20 cellular contexts compared by ENCODE assay signal in the genomic region with DNA sequence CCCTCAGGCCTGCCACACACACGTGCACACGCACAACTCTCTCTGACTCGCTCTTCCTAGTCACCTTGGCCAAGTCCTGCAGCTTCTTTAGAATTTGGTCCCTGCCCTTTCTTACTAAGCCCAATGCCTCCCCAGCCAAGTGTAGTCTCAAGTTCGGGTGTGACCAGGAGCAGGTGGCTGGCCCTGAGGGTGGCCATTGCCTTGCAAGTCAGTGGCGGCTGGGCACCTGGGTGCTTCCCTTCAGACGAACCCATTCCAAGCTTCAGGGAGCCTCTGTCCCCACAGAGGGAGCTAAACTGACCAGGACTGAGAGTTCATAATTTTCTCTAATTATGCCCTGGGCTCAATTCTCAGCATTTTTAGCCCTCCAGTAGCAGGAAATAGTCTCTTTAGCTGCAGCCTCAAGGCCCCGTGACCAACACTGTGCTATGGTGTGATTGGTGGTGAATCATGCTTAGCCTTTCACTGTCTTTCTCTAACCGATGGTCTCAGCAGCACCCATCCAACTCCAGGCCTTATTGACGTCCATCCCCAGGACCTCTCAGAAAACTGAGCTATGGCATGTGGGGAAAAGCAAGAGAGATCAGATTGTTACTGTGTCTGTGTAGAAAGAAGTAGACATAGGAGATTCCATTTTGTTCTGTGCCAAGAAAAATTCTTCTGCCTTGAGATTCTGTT. TPM values are rescaled to one million over a fixed set of nuclear protein-coding genes. Genes with fewer than 3 reads are reported as not detected.
DNase-seq lines count a peak whose midpoint lies in the region; ATAC-seq, FAIRE-seq and TF ChIP-seq lines count a peak whose summit lies in the region.
"Had no signal": no experiment of that assay in that cellular context is flagged by ENCODE, and none has a peak within 500 bp of the region (broad histone marks: within the 10 kb centered on the region; RNA-seq: fewer than 3 reads in every experiment).

No MANE protein-coding gene starts in this region.

- H3K27me3 ChIP-seq in lung (ENCODE audit: control insufficient read depth, insufficient read depth) = no peaks in the 10 kb centered on the region
- H3K27me3 ChIP-seq: ascending aorta had no signal

- peaks cover 0 to 5% of the 10 kb centered on the region in 2 donors for H3K4me1 ChIP-seq in lung (ENCODE audit: control insufficient read depth in 2 of 2, insufficient read depth in 2 of 2, low read length in 2 of 2)
- H3K4me1 ChIP-seq: ascending aorta, left ventricle myocardium inferior had no signal

- WGBS in lung, 2 donors = 81 to 88% methylated on average over 9 of the region's 9 CpGs

- no peaks in the 10 kb centered on the region for H3K36me3 ChIP-seq in lung (ENCODE audit: control insufficient read depth in 2 of 2, insufficient read depth in 2 of 2, low read length in 2 of 2)
- H3K36me3 ChIP-seq: ascending aorta, esophagus squamous epithelium, left ventricle myocardium inferior, suprapubic skin had no signal

- H3K9me3 ChIP-seq in lung (ENCODE audit: control insufficient read depth in 2 of 2, insufficient read depth in 1 of 2, low read length in 1 of 2) = no peaks in the 10 kb centered on the region
- H3K9me3 ChIP-seq: ascending aorta, esophagus squamous epithelium, left ventricle myocardium inferior, suprapubic skin had no signal

- no peak for TF ChIP-seq CTCF in lung (IDR thresholded peaks at IDR 0.05; ENCODE audit: control extremely low read depth, extremely low read depth)

- ATAC-seq in lung (ENCODE audit: insufficient read depth, low FRiP score) = peak; percentile 53
- ATAC-seq: GM12878; naive thymus-derived CD8-positive, alpha-beta T cell had no signal

- no peak overlapping the region for H3K4me3 ChIP-seq in lung
- H3K4me3 ChIP-seq: ascending aorta, esophagus squamous epithelium, GM12878, left ventricle myocardium inferior, suprapubic skin had no signal

- peak; percentile 26 for DNase-seq in NK-92 treated with Interleukin-12 subunit alpha and Interleukin-12 subunit beta, amount 100 ng/mL, for 24 hours (lab: John Stamatoyannopoulos, UW)
- DNase-seq in NK-92 (lab: John Stamatoyannopoulos, UW; ENCODE audit: unreplicated experiment) = no peak
- DNase-seq in epidermal melanocyte (ENCODE audit: insufficient read length, low spot score) = peak; percentile 40
- no peak for DNase-seq in lung (ENCODE audit: low spot score)
- DNase-seq in urothelium cell line (ENCODE audit: low spot score) = no peak
- no peak for DNase-seq in NCI-H774 (lab: John Stamatoyannopoulos, UW)
- no peak for DNase-seq in NCI-H187 treated with DMSO at 0.1 percent for 48 hours (lab: John Stamatoyannopoulos, UW)
- no peak for DNase-seq in NCI-H146 treated with DMSO at 0.1 percent for 48 hours (lab: John Stamatoyannopoulos, UW; ENCODE audit: unreplicated experiment)
- DNase-seq: CD4-positive, CD25-positive, alpha-beta regulatory T cell; cortex of kidney; esophagus squamous epithelium; left ventricle myocardium inferior; naive thymus-derived CD8-positive, alpha-beta T cell; NCI-H1417 treated with DMSO at 0.1 percent for 48 hours; NCI-H226; SHP77 treated with DMSO at 0.1 percent for 48 hours had no signal

- peak overlapping the region in 1 of 2 donors; percentile 71 for H3K27ac ChIP-seq in lung (ENCODE audit: low read depth in 1 of 2, low read length in 1 of 2)
- H3K27ac ChIP-seq: ascending aorta, esophagus squamous epithelium, left ventricle myocardium inferior, suprapubic skin had no signal

- FAIRE-seq in urothelium cell line (lab: Jason Lieb, UNC) = peak; percentile 90
- FAIRE-seq: GM12878 had no signal

RNA-seq across cellular contexts. Expression of a gene that starts 34.7 kb away (rescaled TPM):
- total RNA-seq in lung = 1 to 10 TPM in 1 of 2 donors, not detected in 1; 3.9 TPM
- 1 to 10 TPM in 1 of 2 donors, under 1 TPM in 1; 0.65 to 2.9 TPM for polyA plus RNA-seq in lung
- total RNA-seq: A172; ascending aorta; CD4-positive, CD25-positive, alpha-beta regulatory T cell; esophagus squamous epithelium; GM12878; left ventricle myocardium inferior; naive thymus-derived CD8-positive, alpha-beta T cell; suprapubic skin had no signal
- polyA plus RNA-seq: CD4-positive, CD25-positive, alpha-beta regulatory T cell; GM12878; naive thymus-derived CD8-positive, alpha-beta T cell had no signal

Comparison
In these comparisons a context has a peak if more than half of its experiments do, and no peak if none do; other contexts are left out.
1. DNase-seq: peak in NK-92 treated with Interleukin-12 subunit alpha and Interleukin-12 subunit beta, amount 100 ng/mL, for 24 hours (single experiment) and epidermal melanocyte (single experiment); none in NK-92 (single experiment), lung (single experiment), urothelium cell line (single experiment), NCI-H774 (single experiment), NCI-H187 treated with DMSO at 0.1 percent for 48 hours (single experiment) and NCI-H146 treated with DMSO at 0.1 percent for 48 hours (single experiment).